ENCODE assay signal across 1 cellular context in the genomic region with DNA sequence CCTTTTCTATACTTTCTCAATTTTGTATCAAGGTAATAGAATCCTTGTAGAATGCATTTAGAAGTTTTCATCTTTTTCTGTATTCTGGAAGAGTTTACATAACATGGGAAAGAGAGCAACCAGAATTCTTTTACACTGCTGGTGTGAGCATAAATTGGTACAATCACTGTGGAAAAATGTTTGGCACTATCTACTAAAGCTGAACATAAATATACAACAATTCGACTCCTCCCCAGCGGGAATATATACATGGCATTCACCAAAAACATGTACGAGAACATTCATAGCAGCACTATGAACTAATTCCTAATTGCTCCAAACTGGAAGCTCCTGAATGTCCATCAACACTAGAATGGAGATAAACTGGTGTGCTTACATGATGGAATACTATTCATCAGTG.
TF ChIP-seq lines count a peak whose summit lies in the region.

No MANE protein-coding gene starts in this region.

TF ChIP-seq in IMR-90, 13 proteins besides CTCF, POLR2A, EP300 and RAD21:
- TF ChIP-seq RFX5 (IDR thresholded peaks at IDR 0.05; ENCODE audit: low read depth, low read length) (no peak), SMC3 (IDR thresholded peaks at IDR 0.05; ENCODE audit: low read depth, low read length) (no peak), NFE2L2 (IDR thresholded peaks at IDR 0.05; ENCODE audit: low read depth, low read length) (no peak), MAZ (IDR thresholded peaks at IDR 0.05; ENCODE audit: borderline replicate concordance, low read depth, low read length) (no peak), BHLHE40 (IDR thresholded peaks at IDR 0.05; ENCODE audit: low read depth, low read length) (no peak), RCOR1 (IDR thresholded peaks at IDR 0.05; ENCODE audit: insufficient replicate concordance, low read length) (no peak), CHD1 (IDR thresholded peaks at IDR 0.05; ENCODE audit: low read depth, low read length) (no peak), USF2 (IDR thresholded peaks at IDR 0.05; ENCODE audit: low read depth, low read length) (no peak), FOS (IDR thresholded peaks at IDR 0.05; ENCODE audit: low read depth, low read length) (no peak), CEBPB (IDR thresholded peaks at IDR 0.05; ENCODE audit: low read depth, low read length) (no peak), MAFK (IDR thresholded peaks at IDR 0.05; ENCODE audit: low read depth, low read length) (no peak), MXI1 (IDR thresholded peaks at IDR 0.05; ENCODE audit: borderline replicate concordance, low read depth, low read length) (no peak)
- TF ChIP-seq, protein P1, sequence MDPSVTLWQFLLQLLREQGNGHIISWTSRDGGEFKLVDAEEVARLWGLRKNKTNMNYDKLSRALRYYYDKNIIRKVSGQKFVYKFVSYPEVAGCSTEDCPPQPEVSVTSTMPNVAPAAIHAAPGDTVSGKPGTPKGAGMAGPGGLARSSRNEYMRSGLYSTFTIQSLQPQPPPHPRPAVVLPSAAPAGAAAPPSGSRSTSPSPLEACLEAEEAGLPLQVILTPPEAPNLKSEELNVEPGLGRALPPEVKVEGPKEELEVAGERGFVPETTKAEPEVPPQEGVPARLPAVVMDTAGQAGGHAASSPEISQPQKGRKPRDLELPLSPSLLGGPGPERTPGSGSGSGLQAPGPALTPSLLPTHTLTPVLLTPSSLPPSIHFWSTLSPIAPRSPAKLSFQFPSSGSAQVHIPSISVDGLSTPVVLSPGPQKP (IDR thresholded peaks at IDR 0.05; ENCODE audit: borderline replicate concordance, low read depth, low read length) = no peak
